Comparison of ENCODE assay signal across 8 cellular contexts in genomic region chr2:231364961-231365810, GRCh38. TPM values are rescaled to one million over a fixed set of nuclear protein-coding genes. Genes with fewer than 3 reads are reported as not detected.
A peak's percentile ranks its signal among the peaks of the same experiment; 100 is the strongest.
DNase-seq lines count a peak whose midpoint lies in the region; ATAC-seq, FAIRE-seq and TF ChIP-seq lines count a peak whose summit lies in the region.

No MANE protein-coding gene starts in this region.

- no peak for TF ChIP-seq RAD21 in GM12878 (IDR thresholded peaks at IDR 0.05; ENCODE audit: insufficient read depth, low read depth, low read length)

- DNase-seq in AG10803 (ENCODE audit: low read depth) (peak; percentile 72), KBM-7 (peak; percentile 18), GM12878 (ENCODE audit: low read depth, low spot score) (no peak), inferior parietal cortex (ENCODE audit: extremely low spot score) (peak; percentile 75), vagina (ENCODE audit: extremely low spot score in 2 of 2) (no peak), NAMALWA (ENCODE audit: low spot score) (no peak)

- H4K20me1 ChIP-seq in GM12878 (ENCODE audit: control insufficient read depth, insufficient read depth): no peaks in the 10 kb centered on the region

- H3K4me1 ChIP-seq in GM12878 (ENCODE audit: control insufficient read depth, insufficient read depth, low read length): peaks cover 15% of the 10 kb centered on the region
- peaks cover 14% of the 10 kb centered on the region for H3K4me1 ChIP-seq in vagina

- POLR2A ChIA-PET in GM12878 (lab: Charles Lee): no interaction called here

- ATAC-seq in GM12878 (no peak), GM21367 (IDR thresholded peaks at IDR 0.05; ENCODE audit: unreplicated experiment) (no peak), GM18867 (IDR thresholded peaks at IDR 0.05; ENCODE audit: unreplicated experiment) (no peak)

- H3K27me3 ChIP-seq in GM12878 (replicated peaks in 1 of 2; ENCODE audit: control insufficient read depth in 2 of 2, insufficient read depth in 2 of 2, low read length in 1 of 2) (no peaks in the 10 kb centered on the region), vagina (no peaks in the 10 kb centered on the region)

- SMC1A ChIA-PET in GM12878 (lab: Charles Lee; ENCODE audit: uncharacterized antibody, unreplicated experiment): interaction anchor here (0.7 to 1.7 kb wide), 3 partner anchors 18 to 137 kb away, joined by 4 read pairs; no protein-coding TSS in a partner anchor

- H3K36me3 ChIP-seq in GM12878 (ENCODE audit: control insufficient read depth in 2 of 2, insufficient read depth in 2 of 2, low read length in 1 of 2) (no peaks in the 10 kb centered on the region; a peak in 1 of 4 replicates), vagina (no peaks in the 10 kb centered on the region)

- in situ Hi-C loops in KBM-7 (cut with MboI; ENCODE audit: low pct_unique_long_range_greater_than_20kb, low sequenced_read_pairs) (no loop called here), GM12878 (cut with MboI) (no loop called here)

- H3K27ac ChIP-seq in GM12878 (ENCODE audit: control insufficient read depth, insufficient read depth): no peak overlapping the region
- H3K27ac ChIP-seq in vagina: peak overlapping the region; percentile 33

- intact Hi-C loops in GM12878 (cut with micrococcal nuclease; ENCODE audit: unreplicated experiment): no loop called here
- intact Hi-C loops in vagina (cut with DNase I): no loop called here

- TF ChIP-seq POLR2A in GM12878 (IDR thresholded peaks at IDR 0.05; ENCODE audit: low read depth, low read length): no peak
- TF ChIP-seq POLR2A in vagina (IDR thresholded peaks at IDR 0.05): no peak

- no peak for TF ChIP-seq EP300 in GM12878 (IDR thresholded peaks at IDR 0.05; ENCODE audit: borderline replicate concordance in 1 of 2, control insufficient read depth in 1 of 2, low read depth in 2 of 2, low read length in 2 of 2)

- no peak overlapping the region for H3K4me2 ChIP-seq in GM12878 (ENCODE audit: control insufficient read depth, insufficient read depth)

- RAD21 ChIA-PET in GM12878 (lab: Charles Lee; ENCODE audit: unreplicated experiment): interaction anchor here (2.2 kb wide), 1 partner anchor 35 kb away, joined by 6 read pairs; no protein-coding TSS in a partner anchor

- no peaks in the 10 kb centered on the region for H3K79me2 ChIP-seq in GM12878 (ENCODE audit: control insufficient read depth, insufficient read depth, low read length)

- H3K9me3 ChIP-seq in GM12878 (replicated peaks; ENCODE audit: control insufficient read depth, insufficient read depth, low read length): no peaks in the 10 kb centered on the region
- H3K9me3 ChIP-seq in vagina: no peaks in the 10 kb centered on the region

- H2AFZ ChIP-seq in GM12878 (ENCODE audit: control insufficient read depth, low read depth, low read length): peak overlapping the region; percentile 47

- H3K9ac ChIP-seq in GM12878 (ENCODE audit: control insufficient read depth, insufficient read depth, low read length): no peak overlapping the region

- TF ChIP-seq CTCF in AG10803 (conservative IDR thresholded peaks at IDR 0.05; ENCODE audit: low read length) (no peak), GM12878 (IDR thresholded peaks at IDR 0.05 in 2 of 3, conservative IDR thresholded peaks at IDR 0.05 in 1 of 3; ENCODE audit: control insufficient read depth in 2 of 3, extremely low read depth in 1 of 3, insufficient read depth in 1 of 3, low read depth in 3 of 3, low read length in 3 of 3) (no peak), vagina (IDR thresholded peaks at IDR 0.05) (no peak)

- no TSS peak for BruUV-seq in GM12878 (replicated peaks; lab: Mats Ljungman, UMichigan)

- WGBS in GM12878 (ENCODE audit: insufficient coverage, insufficient replicate concordance, low lambda C conversion rate, missing lambda C conversion rate): 65% methylated on average over 22 of the region's 22 CpGs

- CTCF ChIA-PET in GM12878 (lab: Yijun Ruan, JAX): no interaction called here

- no peak for FAIRE-seq in GM12878 (lab: Jason Lieb, UNC)

- H3K4me3 ChIP-seq in AG10803 (ENCODE audit: low read length) (no peak overlapping the region), GM12878 (no peak overlapping the region), vagina (no peak overlapping the region)

TF ChIP-seq in GM12878, 131 proteins besides CTCF, POLR2A, EP300 and RAD21:
- TF ChIP-seq IKZF2 (IDR thresholded peaks at IDR 0.05) (no peak), BHLHE40 (IDR thresholded peaks at IDR 0.05; ENCODE audit: borderline replicate concordance in 1 of 2, low read depth in 2 of 2, low read length in 1 of 2) (peak in 1 of 2 experiments; percentile 59; a peak in 2 of 4 replicates)

RNA-seq across cellular contexts. Expression of gene B3GNT7, which starts 30.3 kb away (rescaled TPM):
- 6.4 and 7.8 TPM in 2 replicates for total RNA-seq in GM12878 (2013; cell fraction: nucleolus; rRNA removed)
- 7.2 and 7.9 TPM in 2 replicates for total RNA-seq in GM12878 (2014; rRNA removed)
- 2.6 and 3.0 TPM in 2 replicates for total RNA-seq in GM12878 (2014; rRNA removed; fragmentation: Illumina TruSeq; extraction: Trizol)
- 10.1 and 12.6 TPM in 2 replicates for total RNA-seq in GM12878 (2021)
- polyA plus RNA-seq in GM12878 (2011; ENCODE audit: low read depth): 2.0 TPM
- 0.52 and 0.91 TPM in 2 replicates for polyA plus RNA-seq in GM12878 (2011; rRNA removed)
- 2.1 and 2.3 TPM in 2 replicates for polyA plus RNA-seq in GM12878 (2011; cell fraction: cytosol; rRNA removed)
- 5.9 and 7.4 TPM in 2 replicates for polyA plus RNA-seq in GM12878 (2011; cell fraction: nucleus; rRNA removed)
- 4.4 and 4.5 TPM in 2 replicates for polyA plus RNA-seq in GM12878 (2012)
- polyA plus RNA-seq in GM12878 (2014; fragmentation: Illumina TruSeq; extraction: Trizol): 1.2 and 3.8 TPM in 2 replicates
- 1 to 10 TPM; 1.1 to 1.3 TPM for polyA plus RNA-seq in GM12878 (2014; fragmentation: Nextera tagmentation; extraction: Ambion mirVana)
- 3.5 and 4.2 TPM in 2 replicates for polyA plus RNA-seq in GM12878 (2014; rRNA removed)
- polyA plus RNA-seq in GM12878 (2016; fragmentation: Nextera tagmentation; extraction: Ambion mirVana): 1 to 10 TPM; 4.5 to 5.2 TPM
- polyA minus RNA-seq in GM12878 (2011; rRNA and poly(A)+ RNA removed): 1.5 and 3.7 TPM in 2 replicates
- 2.0 and 3.5 TPM in 2 replicates for polyA minus RNA-seq in GM12878 (2011; cell fraction: cytosol; rRNA and poly(A)+ RNA removed)
- polyA minus RNA-seq in GM12878 (2011; cell fraction: nucleus; rRNA and poly(A)+ RNA removed): 2.8 and 3.8 TPM in 2 replicates
- 7.1 TPM for total RNA-seq in vagina

Comparison
In these comparisons a context has a peak if more than half of its experiments do, and no peak if none do; other contexts are left out.
1. DNase-seq: peak in AG10803 (single experiment), KBM-7 (single experiment) and inferior parietal cortex (single experiment); none in GM12878 (single experiment), vagina (0 of 2) and NAMALWA (single experiment).